19 cellular contexts compared by ENCODE assay signal in genomic region chr9:134917431-134918373, GRCh38. TPM values are rescaled to one million over a fixed set of nuclear protein-coding genes. Genes with fewer than 3 reads are reported as not detected.
DNase-seq lines count a peak whose midpoint lies in the region; ATAC-seq and TF ChIP-seq lines count a peak whose summit lies in the region.
"Had no signal": no experiment of that assay in that cellular context is flagged by ENCODE, and none has a peak within 500 bp of the region (broad histone marks: within the 10 kb centered on the region; RNA-seq: fewer than 3 reads in every experiment).

TSS of gene FCN1 (minus strand) at chr9:134917912. CDS start at chr9:134917871, 41 bp downstream.

- no peaks in the 10 kb centered on the region for H3K79me2 ChIP-seq in MM.1S (ENCODE audit: low read length)

- H3K27me3 ChIP-seq in spleen (replicated peaks in 1 of 7) = peaks cover 0 to 24% (median 0%) of the 10 kb centered on the region in 7 donors
- peaks cover 93% of the 10 kb centered on the region for H3K27me3 ChIP-seq in MM.1S (replicated peaks; ENCODE audit: insufficient read depth, low read length)

- peaks cover 0 to 66% (median 9%) of the 10 kb centered on the region in 6 donors for H3K4me1 ChIP-seq in spleen
- H3K4me1 ChIP-seq in MM.1S (ENCODE audit: low read length) = no peaks in the 10 kb centered on the region

- H3K27ac ChIP-seq in spleen (peak within 1 kb of the TSS in 6 of 8 donors; percentile 25 to 82 (median 62)), MM.1S (ENCODE audit: low read length) (no peak within 1 kb of the TSS)

- H3K9ac ChIP-seq in MM.1S (ENCODE audit: low read length) = no peak within 1 kb of the TSS
- H3K9ac ChIP-seq: SK-N-SH had no signal

- TF ChIP-seq CTCF in spleen (IDR thresholded peaks at IDR 0.05 in 8 of 11, conservative IDR thresholded peaks at IDR 0.05 in 3 of 11) (no peak), MM.1S (IDR thresholded peaks at IDR 0.05; ENCODE audit: low read length) (no peak)

- peaks cover 0 to 24% (median 18%) of the 10 kb centered on the region in 8 donors for H3K9me3 ChIP-seq in spleen
- no peaks in the 10 kb centered on the region for H3K9me3 ChIP-seq in MM.1S (replicated peaks; ENCODE audit: insufficient read depth, low read length)
- H3K9me3 ChIP-seq: SK-N-SH had no signal

- H3K4me3 ChIP-seq in spleen (peak within 1 kb of the TSS in 6 of 8 donors; percentile 11 to 57 (median 26)), MM.1S (ENCODE audit: low read length) (no peak within 1 kb of the TSS)

- DNase-seq in GF-D8 (lab: John Stamatoyannopoulos, UW) = peak; percentile 85
- peak; percentile 57 for DNase-seq in NOMO-1 treated with dmso at 0.1 percent for 144 hours (lab: John Stamatoyannopoulos, UW; ENCODE audit: unreplicated experiment)
- peak; percentile 40 for DNase-seq in islet precursor cell
- DNase-seq in spleen = peak; percentile 75
- DNase-seq in MM.1S = no peak
- DNase-seq in GM19238 (ENCODE audit: insufficient read length, low spot score) = no peak
- DNase-seq: activated CD4-positive, alpha-beta T cell treated with anti-CD3 and anti-CD28 coated beads, Interleukin-2, amount 50 U/mL, for 1 hour; activated naive CD8-positive, alpha-beta T cell treated with anti-CD3 and anti-CD28 coated beads, Interleukin-2, amount 10 ng/mL, durations not matched to agents 7 days and 5 days; GDM1; IMR-90; mesendoderm; NCI-H1048; NCI-H526 treated with DMSO at 0.1 percent for 48 hours; SK-N-SH; stimulated activated CD4-positive, alpha-beta T cell treated with anti-CD3 and anti-CD28 coated beads, Interleukin-1b, Interleukin-23, amount 100 ng/mL, for 48 hours had no signal

- H3K9me2 ChIP-seq in MM.1S (replicated peaks; ENCODE audit: insufficient read depth, low read length) = no peaks in the 10 kb centered on the region
- H3K9me2 ChIP-seq: SK-N-SH had no signal

- H2AFZ ChIP-seq in MM.1S (ENCODE audit: low read length) = no peak within 1 kb of the TSS

- H3K4me2 ChIP-seq in MM.1S (ENCODE audit: low read depth, low read length) = no peak within 1 kb of the TSS
- H3K4me2 ChIP-seq: SK-N-SH had no signal

- no peak for TF ChIP-seq POLR2A in spleen (IDR thresholded peaks at IDR 0.05)

- intact Hi-C loops in spleen (cut with DNase I; ENCODE audit: low total_unique reads) = no loop called here

- no peak for ATAC-seq in GM19455 (IDR thresholded peaks at IDR 0.05; ENCODE audit: unreplicated experiment)
- ATAC-seq: esophagus mucosa, Panc1 had no signal

- peaks cover 0 to 25% (median 0%) of the 10 kb centered on the region in 6 donors for H3K36me3 ChIP-seq in spleen
- no peaks in the 10 kb centered on the region for H3K36me3 ChIP-seq in MM.1S (replicated peaks; ENCODE audit: insufficient read depth, low read length)

- WGBS in spleen, 5 donors = 48 to 83% (median 62%) methylated on average over 11 of the region's 11 CpGs

- H4K20me1 ChIP-seq in MM.1S (ENCODE audit: insufficient read depth, low read length) = no peaks in the 10 kb centered on the region

- no peaks in the 10 kb centered on the region for H3F3A ChIP-seq in MM.1S (ENCODE audit: insufficient read depth, low read length)

RNA-seq across cellular contexts. Expression of gene FCN1, which starts in this region (rescaled TPM):
- total RNA-seq in spleen = 100 to 1,000 TPM in 3 of 7 donors, 10 to 100 TPM in 4; 33.1 to 209 (median 77.5) TPM
- 10 to 100 TPM in 2 of 3 donors, 1 to 10 TPM in 1; 5.2 to 30.0 (median 21.9) TPM for polyA plus RNA-seq in spleen
- total RNA-seq: H4, IMR-90 had no signal
- polyA plus RNA-seq: IMR-90, SK-N-SH had no signal

Comparison
In these comparisons a context has a peak if more than half of its experiments do, and no peak if none do; other contexts are left out.
1. DNase-seq: peak in GF-D8 (single experiment), NOMO-1 treated with dmso at 0.1 percent for 144 hours (single experiment), islet precursor cell (single experiment) and spleen (single experiment); none in MM.1S (single experiment) and GM19238 (single experiment).